In genomic region chr2:73282924-73283544, GRCh38 we compare ENCODE assay signal across 10 cellular contexts. TPM values are rescaled to one million over a fixed set of nuclear protein-coding genes. Genes with fewer than 3 reads are reported as not detected.
DNase-seq lines count a peak whose midpoint lies in the region; ATAC-seq and TF ChIP-seq lines count a peak whose summit lies in the region.
"Had no signal": no experiment of that assay in that cellular context is flagged by ENCODE, and none has a peak within 500 bp of the region (broad histone marks: within the 10 kb centered on the region; RNA-seq: fewer than 3 reads in every experiment).

No MANE protein-coding gene starts in this region.

- H3K36me3 ChIP-seq in PC-9 (ENCODE audit: low read depth) (no peaks in the 10 kb centered on the region), endocrine pancreas (ENCODE audit: control insufficient read depth, insufficient read depth, low read length) (no peaks in the 10 kb centered on the region), skeletal muscle satellite cell (ENCODE audit: insufficient read depth, low read length) (no peaks in the 10 kb centered on the region)

- POLR2A ChIA-PET in PC-9 (lab: Charles Lee; ENCODE audit: unreplicated experiment): interaction anchor here (0.5 kb wide), 1 partner anchor 48 kb away, joined by 5 read pairs; no protein-coding TSS in a partner anchor

- H3K9ac ChIP-seq in endocrine pancreas (ENCODE audit: control insufficient read depth, insufficient read depth, low read length) (peak overlapping the region; percentile 31), skeletal muscle satellite cell (ENCODE audit: low read depth, low read length) (no peak overlapping the region)

- H3K9me2 ChIP-seq in PC-9 (ENCODE audit: insufficient read depth): no peaks in the 10 kb centered on the region

- H2AFZ ChIP-seq in PC-9: peak overlapping the region; percentile 93; the same call in 1 of the 2 replicates

- peaks cover 7% of the 10 kb centered on the region for H4K20me1 ChIP-seq in PC-9 (ENCODE audit: insufficient read depth)

- peak overlapping the region; percentile 63 for H3K27ac Mint-ChIP-seq in activated CD4-positive, alpha-beta T cell treated with anti-CD3 and anti-CD28 coated beads, Interleukin-2, amount 10 ng/mL, durations not matched to agents 24 days and 14 days

- H3K4me3 Mint-ChIP-seq in activated CD4-positive, alpha-beta T cell treated with anti-CD3 and anti-CD28 coated beads, Interleukin-2, amount 10 ng/mL, durations not matched to agents 24 days and 14 days: peak overlapping the region; percentile 85

- CTCF ChIA-PET in PC-9 (lab: Charles Lee): no interaction called here

- peaks cover 10% of the 10 kb centered on the region for H3K27me3 Mint-ChIP-seq in activated CD4-positive, alpha-beta T cell treated with anti-CD3 and anti-CD28 coated beads, Interleukin-2, amount 10 ng/mL, durations not matched to agents 24 days and 14 days

- H3K4me3 ChIP-seq in PC-9 (peak overlapping the region; percentile 97), endocrine pancreas (ENCODE audit: control insufficient read depth, insufficient read depth, low read length) (peak overlapping the region; percentile 22), skeletal muscle satellite cell (ENCODE audit: low read length) (peak overlapping the region; percentile 79)

- H3K27ac ChIP-seq in PC-9: no peak overlapping the region
- H3K27ac ChIP-seq: epithelial cell of prostate had no signal

- intact Hi-C loops in activated CD4-positive, alpha-beta T cell treated with anti-CD3 and anti-CD28 coated beads, Interleukin-2, amount 10 ng/mL, durations not matched to agents 24 days and 14 days (cut with micrococcal nuclease): no loop called here
- intact Hi-C loops in PC-9 (cut with micrococcal nuclease; ENCODE audit: unreplicated experiment): no loop called here

- ATAC-seq in activated CD4-positive, CD25-positive, alpha-beta regulatory T cell treated with anti-CD3 and anti-CD28 coated beads, Interleukin-2, amount 50 U/mL, for 24 hours: no peak
- no peak for ATAC-seq in GM21619 (IDR thresholded peaks at IDR 0.05; ENCODE audit: unreplicated experiment)

- H3K4me1 ChIP-seq in PC-9 (replicated peaks; ENCODE audit: insufficient read depth): peaks cover 18% of the 10 kb centered on the region
- H3K4me1 ChIP-seq in endocrine pancreas (ENCODE audit: control insufficient read depth, insufficient read depth, low read length): no peaks in the 10 kb centered on the region
- H3K4me1 ChIP-seq in skeletal muscle satellite cell (ENCODE audit: control insufficient read depth, insufficient read depth, low read length): peaks cover 7% of the 10 kb centered on the region

- peaks cover 12% of the 10 kb centered on the region; the same call in 1 of the 2 replicates for H3F3A ChIP-seq in PC-9 (ENCODE audit: insufficient read depth, low read depth)

- TF ChIP-seq CTCF in PC-9 (conservative IDR thresholded peaks at IDR 0.05): no peak; the same call in 1 of the 2 replicates

- peaks cover 6% of the 10 kb centered on the region for H3K36me3 Mint-ChIP-seq in activated CD4-positive, alpha-beta T cell treated with anti-CD3 and anti-CD28 coated beads, Interleukin-2, amount 10 ng/mL, durations not matched to agents 24 days and 14 days (ENCODE audit: low read depth)

- H3K9me3 Mint-ChIP-seq in activated CD4-positive, alpha-beta T cell treated with anti-CD3 and anti-CD28 coated beads, Interleukin-2, amount 10 ng/mL, durations not matched to agents 24 days and 14 days: no peaks in the 10 kb centered on the region

- no TSS peak for BruUV-seq in PC-9 (replicated peaks; lab: Mats Ljungman, UMichigan)

- peak overlapping the region; percentile 96 for H3K4me2 ChIP-seq in PC-9
- peak overlapping the region; percentile 98 for H3K4me2 ChIP-seq in skeletal muscle satellite cell (ENCODE audit: low read length)

- H3K4me1 Mint-ChIP-seq in activated CD4-positive, alpha-beta T cell treated with anti-CD3 and anti-CD28 coated beads, Interleukin-2, amount 10 ng/mL, durations not matched to agents 24 days and 14 days: peaks cover 27% of the 10 kb centered on the region

- H3K79me2 ChIP-seq in PC-9 (ENCODE audit: low read depth): peaks cover 54% of the 10 kb centered on the region

- H3K27me3 ChIP-seq in PC-9 (ENCODE audit: insufficient read depth, low read depth) (no peaks in the 10 kb centered on the region), endocrine pancreas (ENCODE audit: control insufficient read depth, insufficient read depth, low read length) (no peaks in the 10 kb centered on the region), skeletal muscle satellite cell (ENCODE audit: control insufficient read depth, insufficient read depth, low read length) (peaks cover 43% of the 10 kb centered on the region)

- no peak for DNase-seq in activated CD4-positive, alpha-beta T cell treated with anti-CD3 and anti-CD28 coated beads, Interleukin-2, amount 10 ng/mL, durations not matched to agents 24 days and 14 days
- no peak for DNase-seq in activated CD4-positive, alpha-beta T cell treated with anti-CD3 and anti-CD28 coated beads, Interleukin-2, amount 50 U/mL, for 4 hours
- DNase-seq in PC-9 (no peak), OCI-M1 (lab: John Stamatoyannopoulos, UW) (no peak)
- DNase-seq: NCI-H1048 had no signal

- H3K9me3 ChIP-seq in PC-9 (ENCODE audit: insufficient read depth, low read depth) (no peaks in the 10 kb centered on the region), endocrine pancreas (ENCODE audit: control insufficient read depth, low read length) (no peaks in the 10 kb centered on the region), skeletal muscle satellite cell (replicated peaks; ENCODE audit: low read length) (no peaks in the 10 kb centered on the region)

RNA-seq across cellular contexts. Expression of gene FBXO41, which starts 1.2 kb away (rescaled TPM):
- total RNA-seq in activated CD4-positive, alpha-beta T cell treated with anti-CD3 and anti-CD28 coated beads, Interleukin-2, amount 10 ng/mL, durations not matched to agents 24 days and 14 days: 32.2 and 33.8 TPM in 2 replicates
- total RNA-seq in PC-9 (2021): 16.4 and 25.8 TPM in 2 replicates
- 2.2 and 2.3 TPM in 2 replicates for total RNA-seq in skeletal muscle satellite cell (2012; rRNA removed)

RNA-seq across cellular contexts. Expression of gene EGR4, which starts 10.3 kb away (rescaled TPM):
- total RNA-seq in activated CD4-positive, alpha-beta T cell treated with anti-CD3 and anti-CD28 coated beads, Interleukin-2, amount 10 ng/mL, durations not matched to agents 24 days and 14 days: 1.2 and 1.5 TPM in 2 replicates
- total RNA-seq in PC-9 (2021): not detected in 2 replicates
- total RNA-seq in skeletal muscle satellite cell (2012; rRNA removed): not detected in 2 replicates

RNA-seq across cellular contexts. Expression of gene CCT7, which starts 48.9 kb away (rescaled TPM):
- total RNA-seq in activated CD4-positive, alpha-beta T cell treated with anti-CD3 and anti-CD28 coated beads, Interleukin-2, amount 10 ng/mL, durations not matched to agents 24 days and 14 days: 680 and 696 TPM in 2 replicates
- 295 and 319 TPM in 2 replicates for total RNA-seq in PC-9 (2021)
- total RNA-seq in skeletal muscle satellite cell (2012; rRNA removed): 333 and 363 TPM in 2 replicates

RNA-seq across cellular contexts. Expression of gene PRADC1, which starts 50.0 kb away (rescaled TPM):
- total RNA-seq in activated CD4-positive, alpha-beta T cell treated with anti-CD3 and anti-CD28 coated beads, Interleukin-2, amount 10 ng/mL, durations not matched to agents 24 days and 14 days: 14.8 and 15.9 TPM in 2 replicates
- 8.9 and 9.4 TPM in 2 replicates for total RNA-seq in PC-9 (2021)
- total RNA-seq in skeletal muscle satellite cell (2012; rRNA removed): 15.0 and 28.2 TPM in 2 replicates

Comparison
In these comparisons a context has a peak if more than half of its experiments do, and no peak if none do; other contexts are left out.
1. H3K4me3 ChIP-seq: peak in every context shown above with its lines; median percentile 97 in PC-9; 79 in skeletal muscle satellite cell; 22 in endocrine pancreas.